ENCODE assay signal across 6 cellular contexts in genomic region chr7:123423622-123424021, GRCh38.
"Had no signal": no experiment of that assay in that cellular context is flagged by ENCODE, and none has a peak within 500 bp of the region (broad histone marks: within the 10 kb centered on the region; RNA-seq: fewer than 3 reads in every experiment).

No MANE protein-coding gene starts in this region.

- DNase-seq: GM23248, GOT3, H7 had no signal

- H3K9me3 ChIP-seq: HAP-1 had no signal

- H3K36me3 ChIP-seq: HAP-1 had no signal

- H3K4me3 ChIP-seq: GM23248, HAP-1 had no signal

- H3K27ac ChIP-seq: GM23248, HL-60 had no signal

- FAIRE-seq: HepG2 had no signal

- H3K4me1 ChIP-seq: HAP-1 had no signal
